In genomic region chr12:10721654-10722501, GRCh38 we compare ENCODE assay signal across 7 cellular contexts. TPM values are rescaled to one million over a fixed set of nuclear protein-coding genes. Genes with fewer than 3 reads are reported as not detected.
DNase-seq lines count a peak whose midpoint lies in the region; ATAC-seq and TF ChIP-seq lines count a peak whose summit lies in the region.

No MANE protein-coding gene starts in this region.

- peak; percentile 74 for DNase-seq in GM13977 (ENCODE audit: low spot score)
- DNase-seq in NOMO-1 (lab: John Stamatoyannopoulos, UW; ENCODE audit: unreplicated experiment in 2 of 2), result peak; percentile 65
- DNase-seq in activated CD8-positive, alpha-beta memory T cell treated with anti-CD3 and anti-CD28 coated beads, Interleukin-2, amount 50 U/mL, for 24 hours (ENCODE audit: extremely low read depth), result peak; percentile 38
- peak; percentile 70 to 78 for DNase-seq in erythroblast (lab: John Stamatoyannopoulos, UW)
- peak; percentile 88 for DNase-seq in mucosa of gallbladder (ENCODE audit: low spot score)
- peak; percentile 79 for DNase-seq in stimulated activated CD8-positive, alpha-beta memory T cell treated with anti-CD3 and anti-CD28 coated beads, Interleukin-4, amount 100 ng/mL, for 48 hours

- in situ Hi-C loops in GM13977 (cut with MboI; ENCODE audit: low pct_unique_long_range_greater_than_20kb, low sequenced_read_pairs, unreplicated experiment), result no loop called here

- peak; percentile 43 for TF ChIP-seq POLR2A in erythroblast (IDR thresholded peaks at IDR 0.05; ENCODE audit: low read length)

- ATAC-seq in HG03097 (IDR thresholded peaks at IDR 0.05; ENCODE audit: low FRiP score, unreplicated experiment), result peak; percentile 33

- no peak for TF ChIP-seq CTCF in GM13977 (IDR thresholded peaks at IDR 0.05; ENCODE audit: extremely low read depth, insufficient read depth, missing control alignments)

RNA-seq across cellular contexts. Expression of gene YBX3, which starts 1.2 kb away (rescaled TPM):
- 159 TPM for total RNA-seq in mucosa of gallbladder

RNA-seq across cellular contexts. Expression of gene STYK1, which starts 48.0 kb away (rescaled TPM):
- total RNA-seq in mucosa of gallbladder, result 12.3 TPM

Comparison
In these comparisons a context has a peak if more than half of its experiments do, and no peak if none do; other contexts are left out.
1. Peak in every context shown above with its lines: DNase-seq and ATAC-seq.
2. DNase-seq: peak in every context shown above with its lines; median percentile 88 in mucosa of gallbladder; 79 in stimulated activated CD8-positive, alpha-beta memory T cell treated with anti-CD3 and anti-CD28 coated beads, Interleukin-4, amount 100 ng/mL, for 48 hours; 74 in GM13977; 74 in erythroblast; 65 in NOMO-1; 38 in activated CD8-positive, alpha-beta memory T cell treated with anti-CD3 and anti-CD28 coated beads, Interleukin-2, amount 50 U/mL, for 24 hours.